In genomic region chr15:63944681-63944955, GRCh38 we compare ENCODE assay signal across 21 cellular contexts.
DNase-seq lines count a peak whose midpoint lies in the region; ATAC-seq and TF ChIP-seq lines count a peak whose summit lies in the region.
"Had no signal": no experiment of that assay in that cellular context is flagged by ENCODE, and none has a peak within 500 bp of the region (broad histone marks: within the 10 kb centered on the region; RNA-seq: fewer than 3 reads in every experiment).

No MANE protein-coding gene starts in this region.

- H3K36me3 ChIP-seq in Karpas-422 (ENCODE audit: insufficient read depth, low read length) (no peaks in the 10 kb centered on the region), colonic mucosa (no peaks in the 10 kb centered on the region), gastrocnemius medialis (no peaks in the 10 kb centered on the region)
- H3K36me3 ChIP-seq: ascending aorta had no signal

- no peaks in the 10 kb centered on the region for H3K9me2 ChIP-seq in Karpas-422 (replicated peaks; ENCODE audit: insufficient read depth, low read length)
- H3K9me2 ChIP-seq: SK-N-SH had no signal

- no peak for ATAC-seq in gastrocnemius medialis
- ATAC-seq in stimulated activated naive CD8-positive, alpha-beta T cell treated with anti-CD3 and anti-CD28 coated beads, Interleukin-15, Interleukin-2, amounts not matched to agents 100 U/mL and 50 U/mL, for 24 hours: no peak
- no peak for ATAC-seq in HG03520 (IDR thresholded peaks at IDR 0.05; ENCODE audit: unreplicated experiment)
- ATAC-seq in GM19324 (IDR thresholded peaks at IDR 0.05; ENCODE audit: low FRiP score, unreplicated experiment): no peak

- no peak overlapping the region for H2AFZ ChIP-seq in Karpas-422 (ENCODE audit: low read length)

- H3K79me2 ChIP-seq in Karpas-422 (ENCODE audit: low read length): no peaks in the 10 kb centered on the region

- no peak overlapping the region for H3K4me2 ChIP-seq in Karpas-422 (ENCODE audit: low read depth, low read length, poor library complexity, severe bottlenecking)
- H3K4me2 ChIP-seq: KMS-11, SK-N-SH had no signal

- H3K9me3 Mint-ChIP-seq in activated CD4-positive, alpha-beta T cell treated with anti-CD3 and anti-CD28 coated beads, Interleukin-2, amount 10 ng/mL, durations not matched to agents 24 days and 14 days: peaks cover under 1% of the 10 kb centered on the region
- H3K9me3 Mint-ChIP-seq: T-helper 1 cell treated with Interleukin-12 subunit alpha and Interleukin-12 subunit beta and Interleukin-4 antibody, amounts not matched to agents 30 μg/mL and 1 μg/mL, for 36 hours; type B pancreatic cell had no signal

- H3K9me3 ChIP-seq in Karpas-422 (ENCODE audit: low read length): no peaks in the 10 kb centered on the region
- H3K9me3 ChIP-seq in colonic mucosa: no peaks in the 10 kb centered on the region
- no peaks in the 10 kb centered on the region for H3K9me3 ChIP-seq in gastrocnemius medialis
- H3K9me3 ChIP-seq: ascending aorta, psoas muscle, SK-N-SH had no signal

- H3K4me3 ChIP-seq in Karpas-422 (ENCODE audit: low read length) (no peak overlapping the region), colonic mucosa (no peak overlapping the region), gastrocnemius medialis (no peak overlapping the region)
- H3K4me3 ChIP-seq: ascending aorta, psoas muscle had no signal

- H3K4me3 Mint-ChIP-seq in activated CD4-positive, alpha-beta T cell treated with anti-CD3 and anti-CD28 coated beads, Interleukin-2, amount 10 ng/mL, durations not matched to agents 24 days and 14 days: no peak overlapping the region
- H3K4me3 Mint-ChIP-seq: T-helper 1 cell treated with Interleukin-12 subunit alpha and Interleukin-12 subunit beta and Interleukin-4 antibody, amounts not matched to agents 30 μg/mL and 1 μg/mL, for 36 hours; type B pancreatic cell had no signal

- in situ Hi-C loops in gastrocnemius medialis (cut with MboI; ENCODE audit: low sequenced_read_pairs in 4 of 4): loop anchor here in 1 of 4 donors (10.0 kb wide), 1 partner anchor 110 kb away; no protein-coding TSS in a partner anchor

- TF ChIP-seq CTCF in colonic mucosa (IDR thresholded peaks at IDR 0.05) (no peak), gastrocnemius medialis (IDR thresholded peaks at IDR 0.05 in 4 of 5, conservative IDR thresholded peaks at IDR 0.05 in 1 of 5) (no peak)

- peak overlapping the region; percentile 45 for H3K27ac Mint-ChIP-seq in activated CD4-positive, alpha-beta T cell treated with anti-CD3 and anti-CD28 coated beads, Interleukin-2, amount 10 ng/mL, durations not matched to agents 24 days and 14 days

- H3K4me1 Mint-ChIP-seq in activated CD4-positive, alpha-beta T cell treated with anti-CD3 and anti-CD28 coated beads, Interleukin-2, amount 10 ng/mL, durations not matched to agents 24 days and 14 days: peaks cover 27% of the 10 kb centered on the region

- no peaks in the 10 kb centered on the region for H4K20me1 ChIP-seq in Karpas-422 (ENCODE audit: insufficient read depth, low read depth, low read length)

- no peak for TF ChIP-seq POLR2A in gastrocnemius medialis (IDR thresholded peaks at IDR 0.05)

- H3K27me3 Mint-ChIP-seq in activated CD4-positive, alpha-beta T cell treated with anti-CD3 and anti-CD28 coated beads, Interleukin-2, amount 10 ng/mL, durations not matched to agents 24 days and 14 days: no peaks in the 10 kb centered on the region
- H3K27me3 Mint-ChIP-seq: type B pancreatic cell had no signal

- H3K9ac ChIP-seq in Karpas-422 (ENCODE audit: low read length) (no peak overlapping the region; the same call in 1 of the 2 replicates), colonic mucosa (ENCODE audit: low read depth in 2 of 2, low read length in 2 of 2) (no peak overlapping the region)
- H3K9ac ChIP-seq: KMS-11, SK-N-SH had no signal

- H3K27me3 ChIP-seq in Karpas-422 (ENCODE audit: low read length) (no peaks in the 10 kb centered on the region), colonic mucosa (no peaks in the 10 kb centered on the region), gastrocnemius medialis (no peaks in the 10 kb centered on the region)
- H3K27me3 ChIP-seq: ascending aorta had no signal

- H3K36me3 Mint-ChIP-seq in activated CD4-positive, alpha-beta T cell treated with anti-CD3 and anti-CD28 coated beads, Interleukin-2, amount 10 ng/mL, durations not matched to agents 24 days and 14 days (ENCODE audit: low read depth): no peaks in the 10 kb centered on the region
- H3K36me3 Mint-ChIP-seq: type B pancreatic cell had no signal

- H3K4me1 ChIP-seq in Karpas-422 (ENCODE audit: low read length): peaks cover 56% of the 10 kb centered on the region
- no peaks in the 10 kb centered on the region for H3K4me1 ChIP-seq in colonic mucosa
- peaks cover 23 to 26% of the 10 kb centered on the region in 2 donors for H3K4me1 ChIP-seq in gastrocnemius medialis

- intact Hi-C loops in activated CD4-positive, alpha-beta T cell treated with anti-CD3 and anti-CD28 coated beads, Interleukin-2, amount 10 ng/mL, durations not matched to agents 24 days and 14 days (cut with micrococcal nuclease): no loop called here
- intact Hi-C loops in colonic mucosa (cut with DNase I) (no loop called here), gastrocnemius medialis (cut with DNase I; ENCODE audit: low total_unique reads) (loop anchor here (5.0 kb wide), 1 partner anchor 123 kb away; no protein-coding TSS in a partner anchor)

- H3K27ac ChIP-seq in Karpas-422 (ENCODE audit: low read length): peak overlapping the region; percentile 53
- H3K27ac ChIP-seq in colonic mucosa: no peak overlapping the region
- H3K27ac ChIP-seq in gastrocnemius medialis: peak overlapping the region; percentile 24 to 75 (median 46)
- H3K27ac ChIP-seq: 22Rv1, ascending aorta, HL-60, KMS-11, psoas muscle had no signal

- no peak for DNase-seq in activated CD4-positive, alpha-beta T cell treated with anti-CD3 and anti-CD28 coated beads, Interleukin-2, amount 10 ng/mL, durations not matched to agents 24 days and 14 days
- no peak for DNase-seq in activated CD4-positive, alpha-beta T cell treated with anti-CD3 and anti-CD28 coated beads, Interleukin-2, amount 50 U/mL, for 48 hours
- DNase-seq in Karpas-422 (no peak), colonic mucosa (peak; percentile 13), gastrocnemius medialis (no peak)
- no peak for DNase-seq in stimulated activated naive CD8-positive, alpha-beta T cell treated with anti-CD3 and anti-CD28 coated beads, Interleukin-15, Interleukin-2, amounts not matched to agents 100 U/mL and 50 U/mL, for 24 hours
- DNase-seq: activated gamma-delta T cell, cortex of kidney, DMS79, NCI-H526 treated with DMSO at 0.1 percent for 48 hours, occipital lobe had no signal
